Comparison of ENCODE assay signal across 8 cellular contexts in genomic region chr16:12803203-12804093, GRCh38. TPM values are rescaled to one million over a fixed set of nuclear protein-coding genes. Genes with fewer than 3 reads are reported as not detected.
DNase-seq lines count a peak whose midpoint lies in the region; ATAC-seq and TF ChIP-seq lines count a peak whose summit lies in the region.

A gene with protein sequence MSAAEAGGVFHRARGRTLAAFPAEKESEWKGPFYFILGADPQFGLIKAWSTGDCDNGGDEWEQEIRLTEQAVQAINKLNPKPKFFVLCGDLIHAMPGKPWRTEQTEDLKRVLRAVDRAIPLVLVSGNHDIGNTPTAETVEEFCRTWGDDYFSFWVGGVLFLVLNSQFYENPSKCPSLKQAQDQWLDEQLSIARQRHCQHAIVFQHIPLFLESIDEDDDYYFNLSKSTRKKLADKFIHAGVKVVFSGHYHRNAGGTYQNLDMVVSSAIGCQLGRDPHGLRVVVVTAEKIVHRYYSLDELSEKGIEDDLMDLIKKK (minus strand): TSS chr16:12803887. CDS start chr16:12803776, 111 bp downstream.

- H3K27ac Mint-ChIP-seq in activated naive CD4-positive, alpha-beta T cell treated with anti-CD3 and anti-CD28 coated beads, Interleukin-2, amount 10 ng/mL, durations not matched to agents 7 days and 5 days = peak within 1 kb of the TSS; percentile 93

- in situ Hi-C loops in G401 (cut with HindIII; ENCODE audit: low sequenced_read_pairs) = no loop called here

- TF ChIP-seq POLR2A in gastroesophageal sphincter (IDR thresholded peaks at IDR 0.05) = peak; percentile 14 to 28

- peak within 1 kb of the TSS; percentile 77 for H3K4me3 ChIP-seq in H7 (ENCODE audit: insufficient read depth, low read depth, low read length)
- peak within 1 kb of the TSS; percentile 100 for H3K4me3 ChIP-seq in MM.1S (ENCODE audit: low read length)
- H3K4me3 ChIP-seq in gastroesophageal sphincter = peak within 1 kb of the TSS; percentile 59 to 74

- H2AFZ ChIP-seq in MM.1S (ENCODE audit: low read length) = peak within 1 kb of the TSS; percentile 100

- peak; percentile 83 for DNase-seq in G401 (ENCODE audit: low spot score)
- DNase-seq in H7 = peak; percentile 96
- peak; percentile 93 for DNase-seq in MM.1S
- DNase-seq in SK-N-DZ (ENCODE audit: low spot score) = peak; percentile 92
- peak; percentile 90 for DNase-seq in activated naive CD4-positive, alpha-beta T cell treated with anti-CD3 and anti-CD28 coated beads, Interleukin-2, amount 10 ng/mL, durations not matched to agents 7 days and 5 days
- peak; percentile 70 for DNase-seq in non-pigmented ciliary epithelial cell (ENCODE audit: low read depth)

- peak within 1 kb of the TSS; percentile 75 for H3K9ac ChIP-seq in MM.1S (ENCODE audit: low read length)

- peaks cover 4% of the 10 kb centered on the region; the same call in 1 of the 2 replicates for H3F3A ChIP-seq in MM.1S (ENCODE audit: insufficient read depth, low read length)

- WGBS in gastroesophageal sphincter (ENCODE audit: low coverage in 1 of 2), 2 donors = 17 to 21% methylated on average over 9 to 13 of the region's 56 CpGs

- peaks cover 9% of the 10 kb centered on the region for H3K79me2 ChIP-seq in MM.1S (ENCODE audit: low read length)

- H3K9me3 ChIP-seq in MM.1S (replicated peaks; ENCODE audit: insufficient read depth, low read length) (no peaks in the 10 kb centered on the region), gastroesophageal sphincter (no peaks in the 10 kb centered on the region)

- CTCF ChIA-PET in activated naive CD4-positive, alpha-beta T cell treated with anti-CD3 and anti-CD28 coated beads, Interleukin-2, amount 10 ng/mL, durations not matched to agents 7 days and 5 days (lab: Charles Lee) = no interaction called here

- peaks cover 42% of the 10 kb centered on the region for H3K4me1 Mint-ChIP-seq in activated naive CD4-positive, alpha-beta T cell treated with anti-CD3 and anti-CD28 coated beads, Interleukin-2, amount 10 ng/mL, durations not matched to agents 7 days and 5 days

- TF ChIP-seq CTCF in MM.1S (IDR thresholded peaks at IDR 0.05; ENCODE audit: low read length) (no peak), gastroesophageal sphincter (IDR thresholded peaks at IDR 0.05) (no peak), subcutaneous adipose tissue (IDR thresholded peaks at IDR 0.05; ENCODE audit: low read depth) (no peak)

- H3K36me3 ChIP-seq in H7 (replicated peaks; ENCODE audit: control insufficient read depth, insufficient read depth, low read length) = no peaks in the 10 kb centered on the region
- H3K36me3 ChIP-seq in MM.1S (replicated peaks; ENCODE audit: insufficient read depth, low read length) = no peaks in the 10 kb centered on the region
- no peaks in the 10 kb centered on the region for H3K36me3 ChIP-seq in gastroesophageal sphincter

- no peak for TF ChIP-seq EP300 in gastroesophageal sphincter (IDR thresholded peaks at IDR 0.05)

- no peaks in the 10 kb centered on the region for H4K20me1 ChIP-seq in MM.1S (ENCODE audit: insufficient read depth, low read length)

- H3K36me3 Mint-ChIP-seq in activated naive CD4-positive, alpha-beta T cell treated with anti-CD3 and anti-CD28 coated beads, Interleukin-2, amount 10 ng/mL, durations not matched to agents 7 days and 5 days = peaks cover 16% of the 10 kb centered on the region

- no peaks in the 10 kb centered on the region for H3K4me1 ChIP-seq in MM.1S (ENCODE audit: low read length)
- peaks cover 0 to 38% (median 12%) of the 10 kb centered on the region in 3 donors for H3K4me1 ChIP-seq in gastroesophageal sphincter

- no peaks in the 10 kb centered on the region for H3K9me2 ChIP-seq in MM.1S (replicated peaks; ENCODE audit: insufficient read depth, low read length)

- ATAC-seq in gastroesophageal sphincter = peak; percentile 95

- no peaks in the 10 kb centered on the region for H3K9me3 Mint-ChIP-seq in activated naive CD4-positive, alpha-beta T cell treated with anti-CD3 and anti-CD28 coated beads, Interleukin-2, amount 10 ng/mL, durations not matched to agents 7 days and 5 days

- H3K27ac ChIP-seq in MM.1S (ENCODE audit: low read length) (peak within 1 kb of the TSS; percentile 68; the same call in 1 of the 2 replicates), gastroesophageal sphincter (peak within 1 kb of the TSS; percentile 6 to 88 (median 86))

- H3K27me3 Mint-ChIP-seq in activated naive CD4-positive, alpha-beta T cell treated with anti-CD3 and anti-CD28 coated beads, Interleukin-2, amount 10 ng/mL, durations not matched to agents 7 days and 5 days = peaks cover 4% of the 10 kb centered on the region

- H3K4me3 Mint-ChIP-seq in activated naive CD4-positive, alpha-beta T cell treated with anti-CD3 and anti-CD28 coated beads, Interleukin-2, amount 10 ng/mL, durations not matched to agents 7 days and 5 days = peak within 1 kb of the TSS; percentile 92

- peak within 1 kb of the TSS; percentile 88 for H3K4me2 ChIP-seq in MM.1S (ENCODE audit: low read depth, low read length)

- H3K27me3 ChIP-seq in H7 (ENCODE audit: control insufficient read depth, insufficient read depth, low read length) = no peaks in the 10 kb centered on the region
- H3K27me3 ChIP-seq in MM.1S (replicated peaks; ENCODE audit: insufficient read depth, low read length) = no peaks in the 10 kb centered on the region
- H3K27me3 ChIP-seq in gastroesophageal sphincter = no peaks in the 10 kb centered on the region

RNA-seq across cellular contexts. Expression of the gene that starts here (rescaled TPM):
- total RNA-seq in G401 (2014; rRNA removed; shearing (Covaris generic)) = 51.1 and 61.5 TPM in 2 replicates
- total RNA-seq in H7 (2014; rRNA removed; shearing (Covaris generic)) = 4.8 and 5.8 TPM in 2 replicates
- polyA plus RNA-seq in SK-N-DZ (2014; cell fraction: cytosol; rRNA removed) = 4.4 and 5.2 TPM in 2 replicates
- 2.2 and 2.6 TPM in 2 replicates for polyA plus RNA-seq in SK-N-DZ (2014; cell fraction: nucleus; rRNA removed)
- total RNA-seq in gastroesophageal sphincter (10 to 100 TPM in 2 of 4 donors, 1 to 10 TPM in 2; 7.3 to 24.5 (median 11.8) TPM), subcutaneous adipose tissue (10 to 100 TPM; 15.3 to 32.0 (median 23.3) TPM)

Comparison
In these comparisons a context has a peak if more than half of its experiments do, and no peak if none do; other contexts are left out.
1. Peak in every context shown above with its lines: DNase-seq, ATAC-seq, H3K4me3 ChIP-seq and H3K27ac ChIP-seq.